In the genomic region with DNA sequence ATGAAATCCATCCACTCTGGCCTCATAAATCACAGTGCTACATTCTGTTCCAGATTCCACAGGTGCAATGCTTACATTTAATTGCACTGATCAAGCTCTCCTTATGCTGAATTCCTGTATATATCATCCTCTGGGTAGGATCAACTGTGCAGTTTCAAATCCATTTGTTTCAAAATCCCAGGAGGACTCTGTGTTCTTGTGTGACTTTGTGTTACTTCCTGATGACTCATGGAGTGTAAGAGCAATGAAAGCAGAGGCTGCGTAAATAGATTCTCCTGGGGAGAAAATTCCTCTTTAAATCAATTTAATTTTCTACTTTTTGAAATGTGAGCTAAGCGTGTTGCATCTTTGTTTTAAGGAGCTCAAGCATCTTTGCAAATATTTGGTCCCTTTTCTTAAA, we compare ENCODE assay signal across 1 cellular context.
TF ChIP-seq lines count a peak whose summit lies in the region.

No MANE protein-coding gene starts in this region.

TF ChIP-seq in GM23338, 12 proteins besides CTCF, POLR2A, EP300 and RAD21 (continued from another document):
- TF ChIP-seq, protein P1, sequence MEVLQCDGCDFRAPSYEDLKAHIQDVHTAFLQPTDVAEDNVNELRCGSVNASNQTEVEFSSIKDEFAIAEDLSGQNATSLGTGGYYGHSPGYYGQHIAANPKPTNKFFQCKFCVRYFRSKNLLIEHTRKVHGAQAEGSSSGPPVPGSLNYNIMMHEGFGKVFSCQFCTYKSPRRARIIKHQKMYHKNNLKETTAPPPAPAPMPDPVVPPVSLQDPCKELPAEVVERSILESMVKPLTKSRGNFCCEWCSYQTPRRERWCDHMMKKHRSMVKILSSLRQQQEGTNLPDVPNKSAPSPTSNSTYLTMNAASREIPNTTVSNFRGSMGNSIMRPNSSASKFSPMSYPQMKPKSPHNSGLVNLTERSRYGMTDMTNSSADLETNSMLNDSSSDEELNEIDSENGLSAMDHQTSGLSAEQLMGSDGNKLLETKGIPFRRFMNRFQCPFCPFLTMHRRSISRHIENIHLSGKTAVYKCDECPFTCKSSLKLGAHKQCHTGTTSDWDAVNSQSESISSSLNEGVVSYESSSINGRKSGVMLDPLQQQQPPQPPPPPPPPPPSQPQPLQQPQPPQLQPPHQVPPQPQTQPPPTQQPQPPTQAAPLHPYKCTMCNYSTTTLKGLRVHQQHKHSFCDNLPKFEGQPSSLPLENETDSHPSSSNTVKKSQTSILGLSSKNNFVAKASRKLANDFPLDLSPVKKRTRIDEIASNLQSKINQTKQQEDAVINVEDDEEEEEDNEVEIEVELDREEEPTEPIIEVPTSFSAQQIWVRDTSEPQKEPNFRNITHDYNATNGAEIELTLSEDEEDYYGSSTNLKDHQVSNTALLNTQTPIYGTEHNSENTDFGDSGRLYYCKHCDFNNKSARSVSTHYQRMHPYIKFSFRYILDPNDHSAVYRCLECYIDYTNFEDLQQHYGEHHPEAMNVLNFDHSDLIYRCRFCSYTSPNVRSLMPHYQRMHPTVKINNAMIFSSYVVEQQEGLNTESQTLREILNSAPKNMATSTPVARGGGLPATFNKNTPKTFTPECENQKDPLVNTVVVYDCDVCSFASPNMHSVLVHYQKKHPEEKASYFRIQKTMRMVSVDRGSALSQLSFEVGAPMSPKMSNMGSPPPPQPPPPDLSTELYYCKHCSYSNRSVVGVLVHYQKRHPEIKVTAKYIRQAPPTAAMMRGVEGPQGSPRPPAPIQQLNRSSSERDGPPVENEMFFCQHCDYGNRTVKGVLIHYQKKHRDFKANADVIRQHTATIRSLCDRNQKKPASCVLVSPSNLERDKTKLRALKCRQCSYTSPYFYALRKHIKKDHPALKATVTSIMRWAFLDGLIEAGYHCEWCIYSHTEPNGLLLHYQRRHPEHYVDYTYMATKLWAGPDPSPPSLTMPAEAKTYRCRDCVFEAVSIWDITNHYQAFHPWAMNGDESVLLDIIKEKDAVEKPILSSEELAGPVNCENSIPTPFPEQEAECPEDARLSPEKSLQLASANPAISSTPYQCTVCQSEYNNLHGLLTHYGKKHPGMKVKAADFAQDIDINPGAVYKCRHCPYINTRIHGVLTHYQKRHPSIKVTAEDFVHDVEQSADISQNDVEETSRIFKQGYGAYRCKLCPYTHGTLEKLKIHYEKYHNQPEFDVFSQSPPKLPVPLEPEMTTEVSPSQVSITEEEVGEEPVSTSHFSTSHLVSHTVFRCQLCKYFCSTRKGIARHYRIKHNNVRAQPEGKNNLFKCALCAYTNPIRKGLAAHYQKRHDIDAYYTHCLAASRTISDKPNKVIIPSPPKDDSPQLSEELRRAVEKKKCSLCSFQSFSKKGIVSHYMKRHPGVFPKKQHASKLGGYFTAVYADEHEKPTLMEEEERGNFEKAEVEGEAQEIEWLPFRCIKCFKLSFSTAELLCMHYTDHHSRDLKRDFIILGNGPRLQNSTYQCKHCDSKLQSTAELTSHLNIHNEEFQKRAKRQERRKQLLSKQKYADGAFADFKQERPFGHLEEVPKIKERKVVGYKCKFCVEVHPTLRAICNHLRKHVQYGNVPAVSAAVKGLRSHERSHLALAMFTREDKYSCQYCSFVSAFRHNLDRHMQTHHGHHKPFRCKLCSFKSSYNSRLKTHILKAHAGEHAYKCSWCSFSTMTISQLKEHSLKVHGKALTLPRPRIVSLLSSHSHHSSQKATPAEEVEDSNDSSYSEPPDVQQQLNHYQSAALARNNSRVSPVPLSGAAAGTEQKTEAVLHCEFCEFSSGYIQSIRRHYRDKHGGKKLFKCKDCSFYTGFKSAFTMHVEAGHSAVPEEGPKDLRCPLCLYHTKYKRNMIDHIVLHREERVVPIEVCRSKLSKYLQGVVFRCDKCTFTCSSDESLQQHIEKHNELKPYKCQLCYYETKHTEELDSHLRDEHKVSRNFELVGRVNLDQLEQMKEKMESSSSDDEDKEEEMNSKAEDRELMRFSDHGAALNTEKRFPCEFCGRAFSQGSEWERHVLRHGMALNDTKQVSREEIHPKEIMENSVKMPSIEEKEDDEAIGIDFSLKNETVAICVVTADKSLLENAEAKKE (CRISPR knock-in tag; IDR thresholded peaks at IDR 0.05) = no peak
- no peak for TF ChIP-seq POLR2AphosphoS5 (IDR thresholded peaks at IDR 0.05; ENCODE audit: low read depth)
